In genomic region chr12:51160814-51161459, GRCh38 we compare ENCODE assay signal across 1 cellular context.
TF ChIP-seq lines count a peak whose summit lies in the region.

No MANE protein-coding gene starts in this region.

TF ChIP-seq in IMR-90, 13 proteins besides CTCF, POLR2A, EP300 and RAD21 (continued from another document):
- no peak for TF ChIP-seq ELK1 (IDR thresholded peaks at IDR 0.05; ENCODE audit: borderline replicate concordance, low read depth, low read length)
- TF ChIP-seq USF2 (IDR thresholded peaks at IDR 0.05; ENCODE audit: low read depth, low read length), result no peak
